ENCODE assay signal across 12 cellular contexts in genomic region chr5:11619339-11620028, GRCh38.
DNase-seq lines count a peak whose midpoint lies in the region; ATAC-seq and TF ChIP-seq lines count a peak whose summit lies in the region.
"Had no signal": no experiment of that assay in that cellular context is flagged by ENCODE, and none has a peak within 500 bp of the region (broad histone marks: within the 10 kb centered on the region; RNA-seq: fewer than 3 reads in every experiment).

No MANE protein-coding gene starts in this region.

- no peak overlapping the region for H3K4me3 ChIP-seq in fibroblast of mammary gland (ENCODE audit: control insufficient read depth, low read depth, low read length)
- H3K4me3 ChIP-seq: A549 had no signal

- no peak for ATAC-seq in left lobe of liver
- ATAC-seq: A549; activated CD4-positive, CD25-positive, alpha-beta regulatory T cell treated with anti-CD3 and anti-CD28 coated beads, Interleukin-2, amount 50 U/mL, for 24 hours had no signal

- TF ChIP-seq CTCF in fibroblast of mammary gland (conservative IDR thresholded peaks at IDR 0.05; ENCODE audit: control insufficient read depth, insufficient read depth, low read depth, low read length): no peak

- DNase-seq in NCI-H1105 treated with DMSO at 0.1 percent for 48 hours (lab: John Stamatoyannopoulos, UW): peak; percentile 1
- no peak for DNase-seq in NCI-H1105 (lab: John Stamatoyannopoulos, UW)
- DNase-seq in NCI-H526 (lab: John Stamatoyannopoulos, UW): peak; percentile 50 to 71
- DNase-seq in fibroblast of mammary gland (ENCODE audit: low read depth): peak; percentile 8
- peak; percentile 67 for DNase-seq in putamen (ENCODE audit: low spot score)
- no peak for DNase-seq in NCI-H1092 treated with DMSO at 0.1 percent for 48 hours (lab: John Stamatoyannopoulos, UW)
- DNase-seq in left lobe of liver (ENCODE audit: low spot score): no peak
- DNase-seq in germinal center (ENCODE audit: low spot score): no peak
- DNase-seq: activated naive CD4-positive, alpha-beta T cell treated with anti-CD3 and anti-CD28 coated beads for 36 hours; NCI-H510A treated with DMSO at 0.1 percent for 48 hours had no signal

Comparison
In these comparisons a context has a peak if more than half of its experiments do, and no peak if none do; other contexts are left out.
1. DNase-seq: peak in NCI-H1105 treated with DMSO at 0.1 percent for 48 hours (single experiment), NCI-H526 (2 of 2), fibroblast of mammary gland (single experiment) and putamen (single experiment); none in NCI-H1105 (single experiment), NCI-H1092 treated with DMSO at 0.1 percent for 48 hours (single experiment), left lobe of liver (single experiment) and germinal center (single experiment).